ENCODE assay signal across 3 cellular contexts in genomic region chr10:46718014-46718413, GRCh38.
DNase-seq lines count a peak whose midpoint lies in the region; ATAC-seq, FAIRE-seq and TF ChIP-seq lines count a peak whose summit lies in the region.
"Not testable (repeated sequence)": the region's sequence is repeated elsewhere in the genome, so short reads cannot be mapped to it uniquely, and the experiment has no call there.

No MANE protein-coding gene starts in this region.

- not testable (repeated sequence) for TF ChIP-seq CTCF in nephron (IDR thresholded peaks at IDR 0.05; ENCODE audit: unreplicated experiment in 3 of 3)

- not testable (repeated sequence) for H3K4me1 ChIP-seq in small intestine (ENCODE audit: control insufficient read depth in 2 of 2, insufficient read depth in 1 of 2, low read depth in 1 of 2, low read length in 1 of 2); aorta (ENCODE audit: control insufficient read depth in 1 of 2, insufficient read depth in 2 of 2, low read length in 2 of 2)

- not testable (repeated sequence) for H3K27me3 Mint-ChIP-seq in nephron (ENCODE audit: low read depth)

- H3K27ac ChIP-seq in small intestine (ENCODE audit: low read depth in 1 of 2, low read length in 1 of 2); aorta (ENCODE audit: low read depth in 1 of 2, low read length in 2 of 2): not testable (repeated sequence)

- not testable (repeated sequence) for DNase-seq in small intestine, aorta

- H3K36me3 Mint-ChIP-seq in nephron (ENCODE audit: low read depth): not testable (repeated sequence)

- not testable (repeated sequence) for H3K4me3 ChIP-seq in small intestine (ENCODE audit: low read depth in 1 of 2, low read length in 2 of 2); aorta (ENCODE audit: low read length in 2 of 2)

- intact Hi-C loops in aorta (cut with DNase I): not testable (repeated sequence)

- WGBS in small intestine, 3 donors: 89 to 92% (median 91%) methylated on average over 3 of the region's 3 CpGs
- WGBS in aorta, 2 donors: 86 to 89% methylated on average over 3 of the region's 3 CpGs

- peak overlapping the region in 2 of 3 experiments; percentile 10 to 23 for H3K27ac Mint-ChIP-seq in nephron

- not testable (repeated sequence) for H3K4me3 Mint-ChIP-seq in nephron

- peak; percentile 73 for ATAC-seq in aorta (ENCODE audit: low FRiP score)

- H3K4me1 Mint-ChIP-seq in nephron: not testable (repeated sequence)

- not testable (repeated sequence) for H3K9me3 Mint-ChIP-seq in nephron

- not testable (repeated sequence) for H3K36me3 ChIP-seq in small intestine (ENCODE audit: control insufficient read depth in 2 of 2, insufficient read depth in 2 of 2, low read length in 2 of 2); aorta (ENCODE audit: control insufficient read depth in 1 of 2, insufficient read depth in 2 of 2, low read length in 1 of 2)

- H3K27me3 ChIP-seq in small intestine (ENCODE audit: control insufficient read depth in 2 of 2, insufficient read depth in 2 of 2, low read length in 2 of 2); aorta (ENCODE audit: control insufficient read depth in 1 of 2, insufficient read depth in 2 of 2, low read length in 1 of 2): not testable (repeated sequence)

- FAIRE-seq in small intestine (lab: Jason Lieb, UNC): peak; percentile 77

- not testable (repeated sequence) for H3K9me3 ChIP-seq in small intestine (ENCODE audit: control insufficient read depth, low read depth); aorta (ENCODE audit: control insufficient read depth, low read length)
